1 cellular context compared by ENCODE assay signal in genomic region chr6:118523216-118523615, GRCh38.
TF ChIP-seq lines count a peak whose summit lies in the region.

No MANE protein-coding gene starts in this region.

TF ChIP-seq in GM12878, 131 proteins besides CTCF, POLR2A, EP300 and RAD21 (continued from another document):
- TF ChIP-seq CEBPZ (IDR thresholded peaks at IDR 0.05; ENCODE audit: low read depth, low read length) (no peak), USF2 (IDR thresholded peaks at IDR 0.05; ENCODE audit: borderline replicate concordance, low read depth, low read length) (no peak), NFIC (IDR thresholded peaks at IDR 0.05; ENCODE audit: low read depth, low read length) (peak; percentile 70), CBX5 (IDR thresholded peaks at IDR 0.05; ENCODE audit: low read depth) (no peak), PRDM15 (CRISPR knock-in tag; IDR thresholded peaks at IDR 0.05) (no peak), CHD1 (IDR thresholded peaks at IDR 0.05; ENCODE audit: low read depth, low read length) (no peak), ETV6 (conservative IDR thresholded peaks at IDR 0.05 in 1 of 2, IDR thresholded peaks at IDR 0.05 in 1 of 2; ENCODE audit: borderline replicate concordance in 1 of 2, low read depth in 1 of 2) (no peak), CREM (IDR thresholded peaks at IDR 0.05; ENCODE audit: low read depth) (peak; percentile 37; the same call in 1 of the 2 replicates), POLR2AphosphoS2 (IDR thresholded peaks at IDR 0.05; ENCODE audit: low read depth, low read length) (no peak), YY1 (IDR thresholded peaks at IDR 0.05; ENCODE audit: low read depth, low read length) (no peak), BCL11A (IDR thresholded peaks at IDR 0.05; ENCODE audit: low read depth, low read length) (no peak), USF1 (IDR thresholded peaks at IDR 0.05; ENCODE audit: borderline replicate concordance, extremely low read length, insufficient read depth, low read depth, low read length) (no peak), BCLAF1 (IDR thresholded peaks at IDR 0.05) (no peak), NR2F1 (conservative IDR thresholded peaks at IDR 0.05) (0 out of 2 replicates have a peak, but pooled peaks have one; percentile 16), TCF3 (IDR thresholded peaks at IDR 0.05; ENCODE audit: borderline replicate concordance, insufficient read depth, low read depth, low read length) (no peak), FOS (IDR thresholded peaks at IDR 0.05; ENCODE audit: borderline replicate concordance, extremely low read depth, insufficient read length) (no peak), MEF2B (IDR thresholded peaks at IDR 0.05; ENCODE audit: partially characterized antibody, poor library complexity, severe bottlenecking) (no peak), CREB1 (IDR thresholded peaks at IDR 0.05; ENCODE audit: low read depth) (0 out of 2 replicates have a peak, but pooled peaks have one; percentile 15), ZBTB40 (IDR thresholded peaks at IDR 0.05; ENCODE audit: borderline replicate concordance) (no peak), STAT3 (IDR thresholded peaks at IDR 0.05; ENCODE audit: low read depth, low read length) (no peak), EZH2 (IDR thresholded peaks at IDR 0.05; ENCODE audit: borderline replicate concordance, control insufficient read depth, low read depth, low read length) (no peak), BRCA1 (IDR thresholded peaks at IDR 0.05; ENCODE audit: low read depth, low read length) (no peak), ATF2 (IDR thresholded peaks at IDR 0.05; ENCODE audit: low read length) (peak; percentile 48; the same call in 1 of the 2 replicates), KLF5 (IDR thresholded peaks at IDR 0.05; ENCODE audit: partially characterized antibody) (no peak), TCF7 (IDR thresholded peaks at IDR 0.05; ENCODE audit: borderline replicate concordance) (peak; percentile 51; the same call in 1 of the 2 replicates), IKZF2 (IDR thresholded peaks at IDR 0.05) (peak; percentile 14 to 48; a peak in 2 of 4 replicates), SP1 (IDR thresholded peaks at IDR 0.05; ENCODE audit: low read depth, low read length) (no peak), POLR2AphosphoS5 (IDR thresholded peaks at IDR 0.05; ENCODE audit: low read length) (no peak), DPF2 (IDR thresholded peaks at IDR 0.05) (0 out of 2 replicates have a peak, but pooled peaks have one; percentile 31), RUNX3 (IDR thresholded peaks at IDR 0.05; ENCODE audit: low read length) (peak; percentile 91), NBN (IDR thresholded peaks at IDR 0.05) (no peak), RCOR1 (conservative IDR thresholded peaks at IDR 0.05; ENCODE audit: low read depth, low read length) (no peak)
